7 cellular contexts compared by ENCODE assay signal in genomic region chr1:155051342-155051776, GRCh38. TPM values are rescaled to one million over a fixed set of nuclear protein-coding genes. Genes with fewer than 3 reads are reported as not detected.
DNase-seq lines count a peak whose midpoint lies in the region; ATAC-seq, FAIRE-seq and TF ChIP-seq lines count a peak whose summit lies in the region.

No MANE protein-coding gene starts in this region.

- intact Hi-C loops in Panc1 (cut with micrococcal nuclease; ENCODE audit: unreplicated experiment): no loop called here

- in situ Hi-C loops in Panc1 (cut with HindIII; ENCODE audit: low pct_unique_long_range_greater_than_20kb, low sequenced_read_pairs): no loop called here

- H3K27ac ChIP-seq in Panc1 (ENCODE audit: low read length): peak overlapping the region; percentile 68

- H3K27me3 ChIP-seq in Panc1 (ENCODE audit: control insufficient read depth, insufficient read depth, low read length): no peaks in the 10 kb centered on the region

- BruUV-seq in Panc1 (replicated peaks; lab: Mats Ljungman, UMichigan): no TSS peak

- H3K36me3 ChIP-seq in Panc1 (ENCODE audit: control insufficient read depth, insufficient read depth, low read length): peaks cover 2% of the 10 kb centered on the region; the same call in 1 of the 2 replicates

- H3K4me3 ChIP-seq in Panc1 (ENCODE audit: low read depth in 2 of 2, low read length in 2 of 2): peak overlapping the region; percentile 69 to 74

- FAIRE-seq in HTR-8/SVneo (lab: Jason Lieb, UNC): no peak
- no peak for FAIRE-seq in GM19239 (lab: Jason Lieb, UNC)

- H3K4me1 ChIP-seq in Panc1 (ENCODE audit: control insufficient read depth, insufficient read depth, low read length): peaks cover 14% of the 10 kb centered on the region

- TF ChIP-seq POLR2A in erythroblast (IDR thresholded peaks at IDR 0.05; ENCODE audit: low read length): peak; percentile 29

- CTCF ChIA-PET in Panc1 (lab: Charles Lee): interaction anchor here (0.6 to 1.6 kb wide), 10 partner anchors 8 to 491 kb away, joined by 3 to 11 read pairs (median 3); no protein-coding TSS in a partner anchor

- no peaks in the 10 kb centered on the region for H3K9me3 ChIP-seq in Panc1 (ENCODE audit: control insufficient read depth, insufficient read depth, low read depth, low read length)

- DNase-seq in Panc1 (ENCODE audit: low read depth, low spot score) (no peak), erythroblast (lab: John Stamatoyannopoulos, UW) (no peak), omental fat pad (ENCODE audit: low spot score) (no peak), HTR-8/SVneo (ENCODE audit: insufficient read length, low spot score) (no peak), GM19239 (ENCODE audit: insufficient read length, low spot score) (no peak)
- no peak for DNase-seq in activated CD4-positive, alpha-beta T cell treated with anti-CD3 and anti-CD28 coated beads, Interleukin-2, amount 50 U/mL, for 1 hour

- ATAC-seq in GM21529 (IDR thresholded peaks at IDR 0.05; ENCODE audit: unreplicated experiment) (peak; percentile 4), Panc1 (peak; percentile 43; the same call in 1 of the 2 replicates), omental fat pad (ENCODE audit: low FRiP score) (peak; percentile 0)

- POLR2A ChIA-PET in Panc1 (lab: Charles Lee): no interaction called here

- no peak for TF ChIP-seq CTCF in Panc1 (IDR thresholded peaks at IDR 0.05)
- TF ChIP-seq CTCF in omental fat pad (IDR thresholded peaks at IDR 0.05): no peak

RNA-seq across cellular contexts. Expression of gene ADAM15, which starts 0.2 kb away (rescaled TPM):
- total RNA-seq in Panc1 (2021; ENCODE audit: unreplicated experiment) (41.7 TPM), omental fat pad (100 to 1,000 TPM; 116 to 262 (median 157) TPM)
- polyA plus RNA-seq in Panc1 (2012; ENCODE audit: insufficient read length): 45.7 TPM

RNA-seq across cellular contexts. Expression of gene EFNA4, which starts 12.2 kb away (rescaled TPM):
- total RNA-seq in Panc1 (2021; ENCODE audit: unreplicated experiment) (8.0 TPM), omental fat pad (1 to 10 TPM; 1.7 to 5.0 (median 4.4) TPM)
- polyA plus RNA-seq in Panc1 (2012; ENCODE audit: insufficient read length): 6.9 TPM

RNA-seq across cellular contexts. Expression of gene DCST1, which starts 17.7 kb away (rescaled TPM):
- total RNA-seq in Panc1 (2021; ENCODE audit: unreplicated experiment) (not detected), omental fat pad (not detected)
- not detected for polyA plus RNA-seq in Panc1 (2012; ENCODE audit: insufficient read length)

RNA-seq across cellular contexts. Expression of gene DCST2, which starts 17.8 kb away (rescaled TPM):
- total RNA-seq in Panc1 (2021; ENCODE audit: unreplicated experiment): 0.13 TPM
- polyA plus RNA-seq in Panc1 (2012; ENCODE audit: insufficient read length): not detected
- total RNA-seq in omental fat pad: under 1 TPM in 3 of 4 donors, not detected in 1; 0.36 to 0.79 (median 0.38) TPM

RNA-seq across cellular contexts. Expression of gene EFNA3, which starts 27.3 kb away (rescaled TPM):
- total RNA-seq in Panc1 (2021; ENCODE audit: unreplicated experiment): 2.3 TPM
- polyA plus RNA-seq in Panc1 (2012; ENCODE audit: insufficient read length): 6.0 TPM
- 1 to 10 TPM in 2 of 4 donors, under 1 TPM in 1, not detected in 1; 0.84 to 1.8 (median 1.6) TPM for total RNA-seq in omental fat pad
